Comparison of ENCODE assay signal across 13 cellular contexts in genomic region chr6:160742090-160742489, GRCh38. TPM values are rescaled to one million over a fixed set of nuclear protein-coding genes. Genes with fewer than 3 reads are reported as not detected.
DNase-seq lines count a peak whose midpoint lies in the region; ATAC-seq and TF ChIP-seq lines count a peak whose summit lies in the region.
"Had no signal": no experiment of that assay in that cellular context is flagged by ENCODE, and none has a peak within 500 bp of the region (broad histone marks: within the 10 kb centered on the region; RNA-seq: fewer than 3 reads in every experiment).

No MANE protein-coding gene starts in this region.

- H3K4me1 ChIP-seq in sigmoid colon = no peaks in the 10 kb centered on the region
- H3K4me1 ChIP-seq in stomach = no peaks in the 10 kb centered on the region

- H3K27ac ChIP-seq in sigmoid colon (no peak overlapping the region), stomach (no peak overlapping the region)
- H3K27ac ChIP-seq: neutrophil had no signal

- TF ChIP-seq POLR2A in sigmoid colon (IDR thresholded peaks at IDR 0.05) (no peak), stomach (IDR thresholded peaks at IDR 0.05) (no peak)

- peaks cover 0 to 2% (median 0%) of the 10 kb centered on the region in 4 donors for H3K9me3 ChIP-seq in sigmoid colon
- peaks cover 0 to 8% (median 2%) of the 10 kb centered on the region in 4 donors for H3K9me3 ChIP-seq in stomach
- H3K9me3 ChIP-seq: neutrophil had no signal

- H3K36me3 Mint-ChIP-seq in activated B cell treated with CpG ODN at 0.5 μM for 24 hours (ENCODE audit: low read depth) = no peaks in the 10 kb centered on the region

- TF ChIP-seq EP300 in sigmoid colon (IDR thresholded peaks at IDR 0.05) (no peak), stomach (IDR thresholded peaks at IDR 0.05) (no peak)

- POLR2A ChIA-PET in activated B cell treated with CpG ODN at 0.5 μM for 24 hours (lab: Charles Lee) = interaction anchor here (0.7 to 0.9 kb wide), 3 partner anchors 21 to 1015 kb away, joined by 3 to 5 read pairs (median 4); no protein-coding TSS in a partner anchor

- peaks cover 10% of the 10 kb centered on the region for H3K27me3 Mint-ChIP-seq in activated B cell treated with CpG ODN at 0.5 μM for 24 hours

- DNase-seq in activated B cell treated with CpG ODN at 0.5 μM for 24 hours = no peak
- no peak for DNase-seq in sigmoid colon
- DNase-seq in stomach = no peak
- DNase-seq in SHP77 treated with DMSO at 0.1 percent for 48 hours (lab: John Stamatoyannopoulos, UW) = no peak
- DNase-seq: activated naive CD4-positive, alpha-beta T cell treated with Interleukin-2 at 50 U/mL for 16 hours; left cardiac atrium; NCI-H1048; stimulated activated CD4-positive, alpha-beta T cell treated with anti-CD3 and anti-CD28 coated beads, Interleukin-1b, Interleukin-23, amount 100 ng/mL, for 48 hours; SW 1271 had no signal

- CTCF ChIA-PET in activated B cell treated with CpG ODN at 0.5 μM for 24 hours (lab: Charles Lee) = interaction anchor here (1.8 kb wide), 1 partner anchor 9 kb away, joined by 4 read pairs; no protein-coding TSS in a partner anchor

- TF ChIP-seq CTCF in activated B cell treated with CpG ODN at 0.5 μM for 24 hours (IDR thresholded peaks at IDR 0.05) = no peak
- TF ChIP-seq CTCF in sigmoid colon (IDR thresholded peaks at IDR 0.05) = no peak
- no peak for TF ChIP-seq CTCF in stomach (IDR thresholded peaks at IDR 0.05)

- H3K4me3 ChIP-seq in sigmoid colon (no peak overlapping the region), stomach (no peak overlapping the region)

- H3K4me3 Mint-ChIP-seq in activated B cell treated with CpG ODN at 0.5 μM for 24 hours = no peak overlapping the region

- 55 to 82% methylated on average over 2 of the region's 2 CpGs for WGBS in sigmoid colon, 2 donors
- 70 to 85% (median 80%) methylated on average over 2 of the region's 2 CpGs for WGBS in stomach, 5 donors

- peak; percentile 49 for ATAC-seq in GM18873 (IDR thresholded peaks at IDR 0.05; ENCODE audit: low FRiP score, unreplicated experiment)
- peak; percentile 55 for ATAC-seq in GM21576 (IDR thresholded peaks at IDR 0.05; ENCODE audit: unreplicated experiment)
- ATAC-seq in HG03103 (IDR thresholded peaks at IDR 0.05; ENCODE audit: low read depth, unreplicated experiment) = peak; percentile 46
- peak; percentile 36 for ATAC-seq in activated B cell treated with CpG ODN at 0.5 μM for 24 hours (ENCODE audit: low read depth)
- ATAC-seq: left cardiac atrium had no signal

- no peaks in the 10 kb centered on the region for H3K36me3 ChIP-seq in sigmoid colon
- no peaks in the 10 kb centered on the region for H3K36me3 ChIP-seq in stomach
- H3K36me3 ChIP-seq: neutrophil had no signal

- no peaks in the 10 kb centered on the region for H3K27me3 ChIP-seq in sigmoid colon
- H3K27me3 ChIP-seq in stomach = no peaks in the 10 kb centered on the region
- H3K27me3 ChIP-seq: neutrophil had no signal

- intact Hi-C loops in activated B cell treated with CpG ODN at 0.5 μM for 24 hours (cut with micrococcal nuclease) = loop anchor here (5.0 kb wide), 1 partner anchor 530 kb away; the partner anchor contains the start of gene AGPAT4
- intact Hi-C loops in sigmoid colon (cut with DNase I) = no loop called here
- intact Hi-C loops in stomach (cut with DNase I; ENCODE audit: low total_unique reads) = no loop called here

- peaks cover 35% of the 10 kb centered on the region for H3K4me1 Mint-ChIP-seq in activated B cell treated with CpG ODN at 0.5 μM for 24 hours

- H3K9me3 Mint-ChIP-seq in activated B cell treated with CpG ODN at 0.5 μM for 24 hours = no peaks in the 10 kb centered on the region

- no peak overlapping the region for H3K27ac Mint-ChIP-seq in activated B cell treated with CpG ODN at 0.5 μM for 24 hours

RNA-seq across cellular contexts. Expression of gene PLG, which starts 40.0 kb away (rescaled TPM):
- 0.27 and 0.31 TPM in 2 replicates for total RNA-seq in activated B cell treated with CpG ODN at 0.5 μM for 24 hours
- not detected for total RNA-seq in sigmoid colon
- polyA plus RNA-seq in sigmoid colon = under 1 TPM in 1 of 3 donors, not detected in 2; 0.04 TPM
- 1 to 10 TPM in 1 of 5 donors, not detected in 4; 3.3 TPM for total RNA-seq in stomach
- polyA plus RNA-seq in stomach = not detected
- total RNA-seq: left cardiac atrium had no signal
